8 cellular contexts compared by ENCODE assay signal in the genomic region with DNA sequence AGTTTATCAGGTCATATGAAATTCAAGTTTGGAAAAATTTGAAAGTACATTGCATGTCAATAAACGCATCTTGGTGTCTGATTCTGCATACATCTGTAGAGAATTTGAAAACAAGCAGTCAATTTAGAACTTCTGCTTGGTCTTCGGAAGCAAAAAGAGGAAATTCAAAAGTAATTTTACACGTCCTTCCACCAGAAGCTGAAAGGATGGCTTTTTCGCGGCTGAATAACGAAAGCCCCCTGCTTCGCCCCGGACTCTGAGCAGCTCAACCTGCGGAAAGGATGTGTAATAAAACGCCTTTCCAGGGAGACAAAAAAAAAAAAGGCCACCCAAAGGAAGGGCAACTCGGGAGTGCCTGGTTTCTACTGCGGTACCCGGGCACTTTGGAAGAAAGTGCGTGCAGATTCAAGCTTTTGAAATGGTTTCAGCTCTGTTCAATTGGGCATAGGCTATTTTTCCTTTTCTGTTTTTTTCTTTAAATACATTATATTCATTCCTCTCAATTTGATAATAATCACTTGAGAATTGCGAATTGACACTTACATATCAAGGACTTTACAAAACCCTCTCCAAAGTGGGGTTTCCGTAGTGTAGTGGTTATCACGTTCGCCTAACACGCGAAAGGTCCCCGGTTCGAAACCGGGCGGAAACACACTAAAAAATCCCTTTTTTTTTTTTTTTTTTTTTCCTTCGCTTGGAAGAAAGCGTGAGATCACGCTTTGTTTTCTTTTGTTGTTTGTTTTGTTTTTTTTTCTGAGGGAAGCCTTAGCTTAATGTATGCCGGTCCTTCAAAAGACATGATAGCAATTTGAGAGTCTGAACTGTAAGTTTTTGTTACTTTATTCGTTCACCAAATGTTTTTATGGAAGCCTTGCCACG. TPM values are rescaled to one million over a fixed set of nuclear protein-coding genes. Genes with fewer than 3 reads are reported as not detected.
DNase-seq lines count a peak whose midpoint lies in the region; ATAC-seq and TF ChIP-seq lines count a peak whose summit lies in the region.

No MANE protein-coding gene starts in this region.

- H3K9me3 Mint-ChIP-seq in stimulated activated memory B cell treated with anti-CD40 and anti-IgM and Interleukin-4, amounts not matched to agents 10 μg/mL and 1 μg/mL and 100 μg/mL, for 72 hours: no peaks in the 10 kb centered on the region

- peak overlapping the region; percentile 97 for H2AFZ ChIP-seq in OCI-LY3 (ENCODE audit: low read depth, low read length)

- no peak; the same call in 1 of the 2 replicates for TF ChIP-seq RAD21 in Ishikawa (IDR thresholded peaks at IDR 0.05; ENCODE audit: low read depth)

- peaks cover 22% of the 10 kb centered on the region for H3K36me3 Mint-ChIP-seq in stimulated activated memory B cell treated with anti-CD40 and anti-IgM and Interleukin-4, amounts not matched to agents 10 μg/mL and 1 μg/mL and 100 μg/mL, for 72 hours

- peak; percentile 50 for DNase-seq in activated T-cell treated with anti-CD3 and anti-CD28 coated beads for 1 hour (ENCODE audit: low read depth)
- no peak for DNase-seq in epithelial cell of proximal tubule (ENCODE audit: low read depth)

- TF ChIP-seq CTCF in OCI-LY3 (IDR thresholded peaks at IDR 0.05; ENCODE audit: low read depth, low read length) (no peak), epithelial cell of proximal tubule (conservative IDR thresholded peaks at IDR 0.05; ENCODE audit: low read depth, low read length) (no peak)

- H3K4me3 Mint-ChIP-seq in stimulated activated memory B cell treated with anti-CD40 and anti-IgM and Interleukin-4, amounts not matched to agents 10 μg/mL and 1 μg/mL and 100 μg/mL, for 72 hours: peak overlapping the region; percentile 98

- H3K4me2 ChIP-seq in OCI-LY3 (ENCODE audit: low read length): peak overlapping the region; percentile 97

- peaks cover 34% of the 10 kb centered on the region for H3K79me2 ChIP-seq in OCI-LY3 (ENCODE audit: low read length)

- H3K9me3 ChIP-seq in OCI-LY3 (ENCODE audit: insufficient read depth, low read length): no peaks in the 10 kb centered on the region
- no peaks in the 10 kb centered on the region for H3K9me3 ChIP-seq in mononuclear cell (ENCODE audit: low read depth, low read length)

- ATAC-seq in stimulated activated memory B cell treated with anti-CD40 and anti-IgM and Interleukin-4, amounts not matched to agents 10 μg/mL and 1 μg/mL and 100 μg/mL, for 72 hours: peak; percentile 32
- no peak for ATAC-seq in HG03159 (IDR thresholded peaks at IDR 0.05; ENCODE audit: unreplicated experiment)

- H3K27me3 Mint-ChIP-seq in stimulated activated memory B cell treated with anti-CD40 and anti-IgM and Interleukin-4, amounts not matched to agents 10 μg/mL and 1 μg/mL and 100 μg/mL, for 72 hours: no peaks in the 10 kb centered on the region

- 0 out of 2 replicates have a peak, but pooled peaks cover 3% of the 10 kb centered on the region for H4K20me1 ChIP-seq in OCI-LY3 (ENCODE audit: insufficient read depth, low read length)

- H3K4me3 ChIP-seq in GM08714 (ENCODE audit: low read length) (peak overlapping the region; percentile 77), OCI-LY3 (ENCODE audit: low read length) (peak overlapping the region; percentile 89), epithelial cell of proximal tubule (ENCODE audit: low read depth, low read length) (peak overlapping the region; percentile 89), mononuclear cell (ENCODE audit: low read length) (peak overlapping the region; percentile 67)

- H3K36me3 ChIP-seq in OCI-LY3 (replicated peaks; ENCODE audit: low read depth, low read length): peaks cover 17% of the 10 kb centered on the region

- peak overlapping the region; percentile 91 for H3K27ac ChIP-seq in OCI-LY3 (ENCODE audit: low read length)

- peak overlapping the region; percentile 97 for H3K9ac ChIP-seq in OCI-LY3 (ENCODE audit: low read length)

- H3K27me3 ChIP-seq in OCI-LY3 (ENCODE audit: low read depth, low read length) (no peaks in the 10 kb centered on the region), mononuclear cell (ENCODE audit: insufficient read depth, low read length) (no peaks in the 10 kb centered on the region)

- peak overlapping the region; percentile 98 for H3K27ac Mint-ChIP-seq in stimulated activated memory B cell treated with anti-CD40 and anti-IgM and Interleukin-4, amounts not matched to agents 10 μg/mL and 1 μg/mL and 100 μg/mL, for 72 hours

- 0 out of 2 replicates have a peak, but pooled peaks have one; percentile 11 for TF ChIP-seq EP300 in Ishikawa (IDR thresholded peaks at IDR 0.05; ENCODE audit: borderline replicate concordance)

- H3K4me1 ChIP-seq in OCI-LY3 (ENCODE audit: low read length) (peaks cover 8% of the 10 kb centered on the region), mononuclear cell (ENCODE audit: insufficient read depth, low read length) (peaks cover 19% of the 10 kb centered on the region)

- peaks cover 39% of the 10 kb centered on the region for H3K4me1 Mint-ChIP-seq in stimulated activated memory B cell treated with anti-CD40 and anti-IgM and Interleukin-4, amounts not matched to agents 10 μg/mL and 1 μg/mL and 100 μg/mL, for 72 hours

TF ChIP-seq in Ishikawa, 13 proteins besides CTCF, POLR2A, EP300 and RAD21:
- TF ChIP-seq TAF1 (IDR thresholded peaks at IDR 0.05; ENCODE audit: low read depth): no peak
- TF ChIP-seq ZBTB7A (IDR thresholded peaks at IDR 0.05; ENCODE audit: low read depth): peak; percentile 83; the same call in 1 of the 2 replicates
- no peak for TF ChIP-seq NFIC (IDR thresholded peaks at IDR 0.05)
- peak; percentile 33; the same call in 1 of the 2 replicates for TF ChIP-seq FOXM1 (IDR thresholded peaks at IDR 0.05; ENCODE audit: borderline replicate concordance, low read depth)
- TF ChIP-seq CREB1 (IDR thresholded peaks at IDR 0.05; ENCODE audit: low read depth): peak; percentile 33; the same call in 1 of the 2 replicates
- peak; percentile 53 for TF ChIP-seq CEBPB (IDR thresholded peaks at IDR 0.05)
- no peak; the same call in 1 of the 2 replicates for TF ChIP-seq USF1 (IDR thresholded peaks at IDR 0.05)
- TF ChIP-seq TCF12 (IDR thresholded peaks at IDR 0.05; ENCODE audit: low read depth): peak; percentile 38; the same call in 1 of the 2 replicates
- no peak for TF ChIP-seq REST (IDR thresholded peaks at IDR 0.05; ENCODE audit: low read depth)
- TF ChIP-seq MAX (IDR thresholded peaks at IDR 0.05): 0 out of 2 replicates have a peak, but pooled peaks have one; percentile 96
- no peak for TF ChIP-seq EGR1 (IDR thresholded peaks at IDR 0.05)
- TF ChIP-seq TEAD4 (IDR thresholded peaks at IDR 0.05): peak; percentile 92
- TF ChIP-seq YY1 (IDR thresholded peaks at IDR 0.05; ENCODE audit: low read depth): peak; percentile 52; the same call in 1 of the 2 replicates

RNA-seq across cellular contexts. Expression of gene MYNN, which starts 1.3 kb away (rescaled TPM):
- total RNA-seq in epithelial cell of proximal tubule (10.9 and 17.6 TPM in 2 replicates), mononuclear cell (36.6 TPM)

RNA-seq across cellular contexts. Expression of gene ACTRT3, which starts 2.5 kb away (rescaled TPM):
- total RNA-seq in epithelial cell of proximal tubule: 2.6 and 3.8 TPM in 2 replicates
- total RNA-seq in mononuclear cell: not detected

RNA-seq across cellular contexts. Expression of gene TERC, which starts 7.0 kb away (rescaled TPM):
- total RNA-seq in epithelial cell of proximal tubule (196 and 307 TPM in 2 replicates), mononuclear cell (382 TPM)

RNA-seq across cellular contexts. Expression of gene LRRIQ4, which starts 40.8 kb away (rescaled TPM):
- total RNA-seq in epithelial cell of proximal tubule: 0.07 TPM in 1 of 2 replicates, not detected in the other
- not detected for total RNA-seq in mononuclear cell

RNA-seq across cellular contexts. Expression of gene LRRC34, which starts 40.8 kb away (rescaled TPM):
- 9.8 and 17.1 TPM in 2 replicates for total RNA-seq in epithelial cell of proximal tubule
- total RNA-seq in mononuclear cell: 0.73 TPM
